ENCODE assay signal across 8 cellular contexts in the genomic region with DNA sequence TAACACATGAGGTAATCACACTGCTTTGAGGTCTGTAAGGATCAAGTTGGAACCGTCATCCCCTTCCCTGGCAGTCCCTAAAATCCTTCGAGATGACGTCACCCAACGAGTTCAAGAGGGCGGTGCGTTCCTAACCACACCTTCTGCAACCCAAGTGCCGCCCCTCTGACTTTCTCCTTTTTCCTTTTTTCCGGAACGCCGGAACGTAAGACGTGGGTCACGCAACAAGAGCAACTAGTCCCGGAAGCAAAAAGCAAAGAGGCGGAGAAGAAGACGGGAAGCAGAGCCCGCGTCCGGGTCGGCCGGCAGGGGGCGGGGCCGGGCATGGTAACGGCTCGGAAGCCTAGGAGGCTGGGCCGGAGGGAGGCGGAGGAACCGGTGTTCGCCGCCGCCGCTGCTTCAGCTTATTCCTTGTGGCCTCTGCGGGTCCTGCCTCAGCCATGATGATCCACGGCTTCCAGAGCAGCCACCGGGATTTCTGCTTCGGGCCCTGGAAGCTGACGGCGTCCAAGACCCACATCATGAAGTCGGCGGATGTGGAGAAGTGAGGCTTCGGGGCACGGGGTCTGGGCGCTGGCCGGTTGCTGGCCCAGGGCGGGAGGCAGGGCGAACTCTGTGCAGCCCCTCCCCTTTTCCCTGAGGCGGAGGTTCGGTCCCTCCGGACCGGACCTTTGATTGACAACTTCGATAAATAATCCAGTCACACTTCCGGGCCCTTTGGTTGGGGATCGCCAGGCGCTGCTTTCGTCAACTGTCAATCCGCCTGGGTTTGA. TPM values are rescaled to one million over a fixed set of nuclear protein-coding genes. Genes with fewer than 3 reads are reported as not detected.
DNase-seq lines count a peak whose midpoint lies in the region; ATAC-seq and TF ChIP-seq lines count a peak whose summit lies in the region.

Gene TIPRL (plus strand): TSS at position 325 of the 773 bp plus-strand sequence. CDS start 116 bp downstream, at position 441.

- peaks cover 0 to 5% (median 5%) of the 10 kb centered on the region in 3 donors for H3K27me3 Mint-ChIP-seq in CD14-positive monocyte (ENCODE audit: low read depth in 3 of 3)

- H3K4me3 ChIP-seq in left lung: peak within 1 kb of the TSS; percentile 87 to 89

- H3K9me3 Mint-ChIP-seq in CD14-positive monocyte: peaks cover 0 to 3% (median 0%) of the 10 kb centered on the region in 7 donors

- peaks cover 0 to under 1% of the 10 kb centered on the region in 2 donors for H3K36me3 ChIP-seq in left lung

- H3K4me1 Mint-ChIP-seq in CD14-positive monocyte: peaks cover 3% of the 10 kb centered on the region

- peak; percentile 87 for ATAC-seq in GM19351 (IDR thresholded peaks at IDR 0.05; ENCODE audit: unreplicated experiment)
- peak; percentile 95 for ATAC-seq in HG03521 (IDR thresholded peaks at IDR 0.05; ENCODE audit: unreplicated experiment)
- ATAC-seq in left lung: peak; percentile 99

- peak within 1 kb of the TSS; percentile 92 to 96 for H3K27ac ChIP-seq in left lung

- H3K27ac Mint-ChIP-seq in CD14-positive monocyte: peak within 1 kb of the TSS in 1 of 7 donors; percentile 2

- DNase-seq in CD14-positive monocyte (ENCODE audit: low spot score) (peak; percentile 90), NCI-H69 (lab: John Stamatoyannopoulos, UW) (peak; percentile 99), dermis blood vessel endothelial cell (peak; percentile 98), left lung (peak; percentile 96 to 99)
- peak; percentile 92 for DNase-seq in activated CD4-positive, alpha-beta T cell treated with anti-CD3 and anti-CD28 coated beads, Interleukin-2, amount 50 U/mL, for 1 hour
- peak; percentile 91 for DNase-seq in stimulated activated CD4-positive, alpha-beta T cell treated with anti-CD3 and anti-CD28 coated beads, Interleukin-2, amount 100 ng/mL, for 48 hours

- H3K27me3 ChIP-seq in left lung: no peaks in the 10 kb centered on the region

- H3K4me3 Mint-ChIP-seq in CD14-positive monocyte: no peak within 1 kb of the TSS

- TF ChIP-seq CTCF in CD14-positive monocyte (IDR thresholded peaks at IDR 0.05): peak; percentile 74
- peak; percentile 53 to 76 for TF ChIP-seq CTCF in left lung (IDR thresholded peaks at IDR 0.05)

- peaks cover 0 to 15% of the 10 kb centered on the region in 2 donors for H3K4me1 ChIP-seq in left lung

- H3K9me3 ChIP-seq in left lung: no peaks in the 10 kb centered on the region

- intact Hi-C loops in CD14-positive monocyte (cut with micrococcal nuclease) (no loop called here), left lung (cut with DNase I) (no loop called here)

- H3K36me3 Mint-ChIP-seq in CD14-positive monocyte: peaks cover 5 to 6% of the 10 kb centered on the region in 2 donors

RNA-seq across cellular contexts. Expression of gene TIPRL, which starts in this region (rescaled TPM):
- 10 to 100 TPM; 30.2 to 35.0 TPM for polyA plus RNA-seq in CD14-positive monocyte
- total RNA-seq in dermis blood vessel endothelial cell: 34.1 and 43.4 TPM in 2 replicates
- total RNA-seq in left lung: 10 to 100 TPM; 26.2 to 26.7 TPM

Comparison
In these comparisons a context has a peak if more than half of its experiments do, and no peak if none do; other contexts are left out.
1. Peak in every context shown above with its lines: DNase-seq, ATAC-seq, H3K4me3 ChIP-seq and H3K27ac ChIP-seq.